24 cellular contexts compared by ENCODE assay signal in the genomic region with DNA sequence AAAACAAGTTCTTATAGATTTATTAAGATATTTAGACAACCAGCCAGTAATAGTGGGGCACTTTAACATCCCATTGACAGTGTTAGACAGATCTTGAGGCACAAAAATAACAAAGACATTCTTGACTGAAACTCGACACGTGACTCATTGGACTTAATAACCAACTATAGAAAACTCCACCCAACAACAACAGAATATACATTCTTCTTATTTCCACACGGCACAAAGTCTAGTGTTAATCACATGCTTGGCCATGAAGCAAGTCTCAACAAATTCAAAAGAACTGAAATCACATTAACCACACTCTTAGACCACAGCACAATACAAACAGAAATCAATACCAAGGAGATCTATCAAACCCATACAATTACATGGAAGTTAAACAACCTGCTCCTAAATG.
"Had no signal": no experiment of that assay in that cellular context is flagged by ENCODE, and none has a peak within 500 bp of the region (broad histone marks: within the 10 kb centered on the region; RNA-seq: fewer than 3 reads in every experiment).

No MANE protein-coding gene starts in this region.

- H3K9ac ChIP-seq: neural progenitor cell, parathyroid adenoma had no signal

- H3K4me2 ChIP-seq: hepatocyte, neural progenitor cell, smooth muscle cell had no signal

- DNase-seq: dermis blood vessel endothelial cell; effector memory CD4-positive, alpha-beta T cell; heart left ventricle; left cardiac atrium; left lung; mesendoderm; midbrain; naive thymus-derived CD4-positive, alpha-beta T cell; right lobe of liver; stimulated activated CD4-positive, alpha-beta T cell treated with anti-CD3 and anti-CD28 coated beads, Interleukin-12 subunit alpha, Interleukin-12 subunit beta, amount 100 ng/mL, for 4 hours; stimulated activated CD4-positive, alpha-beta T cell treated with anti-CD3 and anti-CD28 coated beads, Interleukin-1b, Interleukin-23, amount 100 ng/mL, for 48 hours; stimulated activated CD4-positive, alpha-beta T cell treated with anti-CD3 and anti-CD28 coated beads, Interleukin-4, amount 100 ng/mL, for 4 hours; stimulated activated naive CD8-positive, alpha-beta T cell treated with anti-CD3 and anti-CD28 coated beads, Interleukin-15, Interleukin-2, amounts not matched to agents 100 U/mL and 50 U/mL, for 24 hours; substantia nigra; testis; upper lobe of left lung had no signal

- H3K27ac ChIP-seq: coronary artery, gastroesophageal sphincter, heart left ventricle, hepatocyte, left lung, neural progenitor cell, parathyroid adenoma, right lobe of liver, testis, tibial nerve, upper lobe of left lung had no signal

- H3K4me1 ChIP-seq: gastroesophageal sphincter, heart left ventricle, left lung, neural progenitor cell, parathyroid adenoma, right lobe of liver, testis, upper lobe of left lung had no signal

- ATAC-seq: gastroesophageal sphincter; heart left ventricle; left cardiac atrium; left lung; naive thymus-derived CD4-positive, alpha-beta T cell; right lobe of liver; stimulated activated memory B cell treated with anti-CD40 and anti-IgM and Interleukin-4, amounts not matched to agents 10 μg/mL and 1 μg/mL and 100 μg/mL, for 72 hours; stimulated activated naive CD8-positive, alpha-beta T cell treated with anti-CD3 and anti-CD28 coated beads, Interleukin-15, Interleukin-2, amounts not matched to agents 100 U/mL and 50 U/mL, for 24 hours had no signal

- H3K9me3 ChIP-seq: gastroesophageal sphincter, left lung, right lobe of liver, testis, tibial nerve, upper lobe of left lung had no signal

- H2AFZ ChIP-seq: hepatocyte, neural progenitor cell, parathyroid adenoma had no signal

- H3K36me3 ChIP-seq: gastroesophageal sphincter, heart left ventricle, left lung, neural progenitor cell, right lobe of liver, tibial nerve, upper lobe of left lung had no signal

- H3K27me3 ChIP-seq: gastroesophageal sphincter, heart left ventricle, hepatocyte, left lung, neural progenitor cell, right lobe of liver, testis, tibial nerve had no signal

- H3K4me3 ChIP-seq: coronary artery, gastroesophageal sphincter, heart left ventricle, hepatocyte, left lung, neural progenitor cell, right lobe of liver, smooth muscle cell, testis, tibial nerve, upper lobe of left lung had no signal

- H3K79me2 ChIP-seq: hepatocyte, parathyroid adenoma had no signal
